In genomic region chr22:45235101-45235777, GRCh38 we compare ENCODE assay signal across 1 cellular context.
TF ChIP-seq lines count a peak whose summit lies in the region.

No MANE protein-coding gene starts in this region.

TF ChIP-seq in GM12878, 131 proteins besides CTCF, POLR2A, EP300 and RAD21 (continued from another document and continues in another):
- TF ChIP-seq IRF3 (IDR thresholded peaks at IDR 0.05) (no peak), TCF3 (IDR thresholded peaks at IDR 0.05; ENCODE audit: borderline replicate concordance, insufficient read depth, low read depth, low read length) (peak; percentile 76; the same call in 1 of the 2 replicates), NFIC (IDR thresholded peaks at IDR 0.05; ENCODE audit: low read depth, low read length) (peak; percentile 81; the same call in 1 of the 2 replicates), NRF1 (conservative IDR thresholded peaks at IDR 0.05; ENCODE audit: low read depth, low read length) (no peak), SUPT20H (IDR thresholded peaks at IDR 0.05; ENCODE audit: borderline replicate concordance, control insufficient read depth, low read depth, low read length) (no peak), TBL1XR1 (IDR thresholded peaks at IDR 0.05; ENCODE audit: low read depth, low read length) (no peak), MYB (IDR thresholded peaks at IDR 0.05; ENCODE audit: borderline replicate concordance, low read depth, low read length) (no peak), RBBP5 (conservative IDR thresholded peaks at IDR 0.05) (no peak), IRF4 (IDR thresholded peaks at IDR 0.05; ENCODE audit: low read depth, low read length) (peak; percentile 75), IRF5 (IDR thresholded peaks at IDR 0.05; ENCODE audit: borderline replicate concordance) (no peak), SIX5 (IDR thresholded peaks at IDR 0.05; ENCODE audit: low read depth, low read length, severe bottlenecking) (no peak), E2F8 (IDR thresholded peaks at IDR 0.05; ENCODE audit: low read depth, partially characterized antibody) (no peak), ESRRA (IDR thresholded peaks at IDR 0.05; ENCODE audit: low read length) (no peak), SIN3A (IDR thresholded peaks at IDR 0.05; ENCODE audit: low read depth, low read length) (peak; percentile 40), EGR1 (IDR thresholded peaks at IDR 0.05; ENCODE audit: borderline replicate concordance in 1 of 2, low read depth in 2 of 2, low read length in 2 of 2) (peak in 1 of 2 experiments; percentile 60; a peak in 2 of 3 replicates), CUX1 (IDR thresholded peaks at IDR 0.05; ENCODE audit: insufficient replicate concordance, low read depth, low read length) (no peak), ZNF592 (IDR thresholded peaks at IDR 0.05) (no peak), STAT1 (conservative IDR thresholded peaks at IDR 0.05) (no peak), BCL3 (IDR thresholded peaks at IDR 0.05; ENCODE audit: borderline replicate concordance, insufficient read depth, low read depth, low read length, poor library complexity, severe bottlenecking) (peak; percentile 72), CBX3 (IDR thresholded peaks at IDR 0.05; ENCODE audit: borderline replicate concordance, low read depth) (no peak), CBFB (IDR thresholded peaks at IDR 0.05; ENCODE audit: low read depth) (peak; percentile 93), RFX5 (IDR thresholded peaks at IDR 0.05; ENCODE audit: low read depth, low read length) (no peak), WRNIP1 (IDR thresholded peaks at IDR 0.05; ENCODE audit: borderline replicate concordance, low read depth, low read length) (no peak), TCF7 (IDR thresholded peaks at IDR 0.05; ENCODE audit: borderline replicate concordance) (no peak), ZBTB40 (IDR thresholded peaks at IDR 0.05; ENCODE audit: borderline replicate concordance) (peak; percentile 13; the same call in 1 of the 2 replicates), USF1 (IDR thresholded peaks at IDR 0.05; ENCODE audit: borderline replicate concordance, extremely low read length, insufficient read depth, low read depth, low read length) (no peak), NKRF (conservative IDR thresholded peaks at IDR 0.05) (no peak; the same call in none of the 2 replicates)
